ENCODE assay signal across 24 cellular contexts in genomic region chr15:36970522-36970921, GRCh38.
DNase-seq lines count a peak whose midpoint lies in the region; ATAC-seq, FAIRE-seq and TF ChIP-seq lines count a peak whose summit lies in the region.
"Had no signal": no experiment of that assay in that cellular context is flagged by ENCODE, and none has a peak within 500 bp of the region (broad histone marks: within the 10 kb centered on the region; RNA-seq: fewer than 3 reads in every experiment).

No MANE protein-coding gene starts in this region.

- no peak for TF ChIP-seq CTCF in PC-3 (conservative IDR thresholded peaks at IDR 0.05; ENCODE audit: low read depth, low read length)
- no peak for TF ChIP-seq CTCF in HepG2 (CRISPR knock-in tag; IDR thresholded peaks at IDR 0.05)

- H3K4me3 ChIP-seq in PC-3 (ENCODE audit: low read length) (no peak overlapping the region), HepG2 (replicated peaks in 1 of 3; ENCODE audit: insufficient read depth in 1 of 3, low read depth in 2 of 3, low read length in 3 of 3) (no peak overlapping the region)
- H3K4me3 ChIP-seq: A549, BLaER1, GM12878, sigmoid colon had no signal

- H3K27ac ChIP-seq in PC-3 (ENCODE audit: low read length) (no peak overlapping the region), HepG2 (ENCODE audit: extremely low read length, insufficient read depth, low read length) (no peak overlapping the region)
- H3K27ac ChIP-seq: A549, BLaER1, sigmoid colon had no signal

- intact Hi-C loops in PC-3 (cut with micrococcal nuclease) (loop anchor here (10.0 kb wide), 1 partner anchor 124 kb away; no protein-coding TSS in a partner anchor), left cardiac atrium (cut with DNase I) (no loop called here), HepG2 (cut with micrococcal nuclease; ENCODE audit: unreplicated experiment) (loop anchor here (10.0 kb wide), 2 partner anchors 74 to 466 kb away; no protein-coding TSS in a partner anchor)

- no peak overlapping the region for H2AFZ ChIP-seq in PC-3 (ENCODE audit: low read length)
- no peak overlapping the region for H2AFZ ChIP-seq in HepG2 (ENCODE audit: low read length)

- H3K9me2 ChIP-seq in PC-3 (replicated peaks; ENCODE audit: low read length), result no peaks in the 10 kb centered on the region

- CTCF ChIA-PET in PC-3 (lab: Charles Lee), result interaction anchor here (0.5 kb wide), 1 partner anchor 487 kb away, joined by 3 read pairs; no protein-coding TSS in a partner anchor
- CTCF ChIA-PET in HepG2 (lab: Yijun Ruan, JAX; ENCODE audit: low intra/inter-chr PET ratio, low total read pairs), result no interaction called here

- H3K36me3 ChIP-seq in PC-3 (ENCODE audit: low read depth, low read length) (no peaks in the 10 kb centered on the region), HepG2 (replicated peaks in 1 of 2; ENCODE audit: control insufficient read depth in 1 of 2, insufficient read depth in 2 of 2, low read length in 2 of 2) (no peaks in the 10 kb centered on the region)
- H3K36me3 ChIP-seq: BLaER1 had no signal

- no peak for ATAC-seq in PC-3
- ATAC-seq in HG02981 (IDR thresholded peaks at IDR 0.05; ENCODE audit: unreplicated experiment), result no peak
- ATAC-seq in left cardiac atrium, result no peak
- ATAC-seq in HepG2, result no peak
- ATAC-seq: A549, esophagus mucosa, GM12878, T-cell had no signal

- H3K9ac ChIP-seq in PC-3 (ENCODE audit: low read length) (no peak overlapping the region), HepG2 (ENCODE audit: insufficient read depth, low read depth, low read length) (no peak overlapping the region)
- H3K9ac ChIP-seq: BLaER1 had no signal

- H3K9me3 ChIP-seq in PC-3 (ENCODE audit: low read length) (no peaks in the 10 kb centered on the region), HepG2 (ENCODE audit: low read length) (no peaks in the 10 kb centered on the region)
- H3K9me3 ChIP-seq: A549, BLaER1, sigmoid colon had no signal

- BruUV-seq in PC-3 (replicated peaks; lab: Mats Ljungman, UMichigan), result no TSS peak
- no TSS peak for BruUV-seq in HepG2 (replicated peaks; lab: Mats Ljungman, UMichigan)

- no peaks in the 10 kb centered on the region for H3F3A ChIP-seq in PC-3 (ENCODE audit: low read length, unreplicated experiment)

- TF ChIP-seq EP300 in HepG2 (IDR thresholded peaks at IDR 0.05; ENCODE audit: low read depth in 2 of 2, low read length in 2 of 2) (no peak), HepG2 (CRISPR knock-in tag; IDR thresholded peaks at IDR 0.05; ENCODE audit: borderline replicate concordance) (no peak)

- no peak overlapping the region for H3K4me2 ChIP-seq in PC-3 (ENCODE audit: low read length)
- H3K4me2 ChIP-seq in HepG2 (ENCODE audit: low read depth, low read length), result no peak overlapping the region
- H3K4me2 ChIP-seq: A549, BLaER1 had no signal

- H3K27me3 ChIP-seq in PC-3 (ENCODE audit: low read length) (no peaks in the 10 kb centered on the region), HepG2 (ENCODE audit: control insufficient read depth in 1 of 2, insufficient read depth in 2 of 2, low read length in 2 of 2) (no peaks in the 10 kb centered on the region)
- H3K27me3 ChIP-seq: BLaER1, sigmoid colon had no signal

- TF ChIP-seq POLR2A in HepG2 (IDR thresholded peaks at IDR 0.05; ENCODE audit: insufficient read depth in 1 of 2, low read depth in 2 of 2, low read length in 2 of 2), result no peak

- H4K20me1 ChIP-seq in PC-3 (ENCODE audit: low read length) (no peaks in the 10 kb centered on the region), HepG2 (ENCODE audit: insufficient read depth, low read length) (no peaks in the 10 kb centered on the region)
- H4K20me1 ChIP-seq: BLaER1 had no signal

- H3K4me1 ChIP-seq in PC-3 (ENCODE audit: insufficient read depth, low read length), result no peaks in the 10 kb centered on the region
- H3K4me1 ChIP-seq in HepG2 (ENCODE audit: insufficient read depth, low read length), result no peaks in the 10 kb centered on the region
- H3K4me1 ChIP-seq: A549, BLaER1 had no signal

- 90% methylated on average over 5 of the region's 5 CpGs for WGBS in HepG2 (ENCODE audit: low lambda C conversion rate)

- FAIRE-seq in HepG2 (lab: Jason Lieb, UNC), result no peak
- FAIRE-seq: A549, GM12878 had no signal

- DNase-seq in COR-L47 (lab: John Stamatoyannopoulos, UW) (peak; percentile 72), NCI-H1092 (lab: John Stamatoyannopoulos, UW) (peak; percentile 30), NCI-H2196 (lab: John Stamatoyannopoulos, UW; ENCODE audit: unreplicated experiment) (peak; percentile 53), PC-3 (peak; percentile 5), inferior parietal cortex (ENCODE audit: extremely low spot score) (no peak), left cardiac atrium (no peak), HepG2 (ENCODE audit: low spot score) (no peak)
- DNase-seq: activated CD4-positive, alpha-beta T cell treated with anti-CD3 and anti-CD28 coated beads, Interleukin-2, amount 50 U/mL, for 1 hour; activated CD8-positive, alpha-beta memory T cell treated with anti-CD3 and anti-CD28 coated beads, Interleukin-2, amount 50 U/mL, for 4 hours; activated naive CD8-positive, alpha-beta T cell treated with anti-CD3 and anti-CD28 coated beads for 36 hours; effector memory CD4-positive, alpha-beta T cell; GOT3; midbrain; NCI-H524 treated with DMSO at 0.1 percent for 48 hours; nephron progenitor cell; posterior cingulate gyrus; SIG-M5; sigmoid colon; T-cell had no signal

- H3K79me2 ChIP-seq in PC-3 (ENCODE audit: low read length), result no peaks in the 10 kb centered on the region
- no peaks in the 10 kb centered on the region for H3K79me2 ChIP-seq in HepG2 (ENCODE audit: insufficient read depth, low read length)

- POLR2A ChIA-PET in PC-3 (lab: Charles Lee; ENCODE audit: unreplicated experiment) (no interaction called here), HepG2 (lab: Yijun Ruan, JAX) (no interaction called here)

- in situ Hi-C loops in HepG2 (cut with HindIII; ENCODE audit: extremely low pct_ligation_motif_present, low pct_unique_long_range_greater_than_20kb), result no loop called here

- no peak for TF ChIP-seq RAD21 in HepG2 (CRISPR knock-in tag; IDR thresholded peaks at IDR 0.05)

TF ChIP-seq in HepG2, 621 proteins besides CTCF, POLR2A, EP300 and RAD21 (continues in another document):
- no peak for TF ChIP-seq DPF2 (CRISPR knock-in tag; IDR thresholded peaks at IDR 0.05; ENCODE audit: borderline replicate concordance, low read depth)
- TF ChIP-seq NFIC (IDR thresholded peaks at IDR 0.05; ENCODE audit: low read length), result no peak
- no peak for TF ChIP-seq TCF7 (IDR thresholded peaks at IDR 0.05; ENCODE audit: low read depth)
- TF ChIP-seq, protein P1, sequence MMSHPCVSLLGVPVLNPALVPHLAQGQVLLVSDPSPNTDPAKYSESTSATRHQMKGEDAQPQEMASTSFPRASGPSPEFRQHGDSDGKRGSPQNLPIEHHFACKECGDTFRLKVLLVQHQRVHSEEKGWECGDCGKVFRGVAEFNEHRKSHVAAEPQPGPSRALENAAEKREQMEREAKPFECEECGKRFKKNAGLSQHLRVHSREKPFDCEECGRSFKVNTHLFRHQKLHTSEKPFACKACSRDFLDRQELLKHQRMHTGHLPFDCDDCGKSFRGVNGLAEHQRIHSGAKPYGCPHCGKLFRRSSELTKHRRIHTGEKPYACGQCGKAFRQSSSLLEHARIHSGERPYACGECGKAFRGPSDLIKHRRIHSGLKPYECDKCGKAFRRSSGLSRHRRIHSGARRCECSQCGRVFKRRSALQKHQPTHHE (CRISPR knock-in tag; IDR thresholded peaks at IDR 0.05; ENCODE audit: borderline replicate concordance), result no peak
- TF ChIP-seq, protein P2, sequence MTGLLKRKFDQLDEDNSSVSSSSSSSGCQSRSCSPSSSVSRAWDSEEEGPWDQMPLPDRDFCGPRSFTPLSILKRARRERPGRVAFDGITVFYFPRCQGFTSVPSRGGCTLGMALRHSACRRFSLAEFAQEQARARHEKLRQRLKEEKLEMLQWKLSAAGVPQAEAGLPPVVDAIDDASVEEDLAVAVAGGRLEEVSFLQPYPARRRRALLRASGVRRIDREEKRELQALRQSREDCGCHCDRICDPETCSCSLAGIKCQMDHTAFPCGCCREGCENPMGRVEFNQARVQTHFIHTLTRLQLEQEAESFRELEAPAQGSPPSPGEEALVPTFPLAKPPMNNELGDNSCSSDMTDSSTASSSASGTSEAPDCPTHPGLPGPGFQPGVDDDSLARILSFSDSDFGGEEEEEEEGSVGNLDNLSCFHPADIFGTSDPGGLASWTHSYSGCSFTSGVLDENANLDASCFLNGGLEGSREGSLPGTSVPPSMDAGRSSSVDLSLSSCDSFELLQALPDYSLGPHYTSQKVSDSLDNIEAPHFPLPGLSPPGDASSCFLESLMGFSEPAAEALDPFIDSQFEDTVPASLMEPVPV (CRISPR knock-in tag; IDR thresholded peaks at IDR 0.05), result no peak
- TF ChIP-seq TP53 (CRISPR knock-in tag; conservative IDR thresholded peaks at IDR 0.05), result no peak
- TF ChIP-seq LBX2 (CRISPR knock-in tag; IDR thresholded peaks at IDR 0.05; ENCODE audit: borderline replicate concordance), result no peak
- TF ChIP-seq ZNF513 (CRISPR knock-in tag; conservative IDR thresholded peaks at IDR 0.05), result no peak
- no peak for TF ChIP-seq ZFP1 (CRISPR knock-in tag; IDR thresholded peaks at IDR 0.05)
- TF ChIP-seq SNAPC2 (CRISPR knock-in tag; IDR thresholded peaks at IDR 0.05), result no peak
- TF ChIP-seq JUNB (CRISPR knock-in tag; IDR thresholded peaks at IDR 0.05; ENCODE audit: borderline replicate concordance), result no peak
- TF ChIP-seq SMAD1 (CRISPR knock-in tag; IDR thresholded peaks at IDR 0.05; ENCODE audit: borderline replicate concordance, low read depth), result no peak
- no peak for TF ChIP-seq SMARCC2 (IDR thresholded peaks at IDR 0.05)
- TF ChIP-seq KDM6A (CRISPR knock-in tag; IDR thresholded peaks at IDR 0.05; ENCODE audit: low read depth), result no peak

Comparison
In these comparisons a context has a peak if more than half of its experiments do, and no peak if none do; other contexts are left out.
1. DNase-seq: peak in COR-L47 (single experiment), NCI-H1092 (single experiment), NCI-H2196 (single experiment) and PC-3 (single experiment); none in inferior parietal cortex (single experiment), left cardiac atrium (single experiment) and HepG2 (single experiment).
2. intact Hi-C loops: an anchor here in PC-3 (10.0 kb wide) and HepG2 (10.0 kb wide); none called in left cardiac atrium.